In genomic region chr16:17367932-17368331, GRCh38 we compare ENCODE assay signal across 9 cellular contexts.
DNase-seq lines count a peak whose midpoint lies in the region; ATAC-seq and TF ChIP-seq lines count a peak whose summit lies in the region.
"Had no signal": no experiment of that assay in that cellular context is flagged by ENCODE, and none has a peak within 500 bp of the region (broad histone marks: within the 10 kb centered on the region; RNA-seq: fewer than 3 reads in every experiment).

No MANE protein-coding gene starts in this region.

- H3K27me3 Mint-ChIP-seq in osteocyte (ENCODE audit: unreplicated experiment) = no peaks in the 10 kb centered on the region

- no peak for ATAC-seq in GM21825 (IDR thresholded peaks at IDR 0.05; ENCODE audit: unreplicated experiment)
- no peak for ATAC-seq in GM21786 (IDR thresholded peaks at IDR 0.05; ENCODE audit: unreplicated experiment)

- no peaks in the 10 kb centered on the region; the same call in 1 of the 2 replicates for H3K9me3 ChIP-seq in HAP-1

- no peak overlapping the region for H3K27ac Mint-ChIP-seq in osteocyte (ENCODE audit: unreplicated experiment)

- H3K27me3 ChIP-seq in HAP-1 (ENCODE audit: low read depth) = no peaks in the 10 kb centered on the region

- no peaks in the 10 kb centered on the region for H3K9me3 Mint-ChIP-seq in osteocyte (ENCODE audit: unreplicated experiment)

- TF ChIP-seq CTCF in choroid plexus epithelial cell (conservative IDR thresholded peaks at IDR 0.05; ENCODE audit: low read depth, low read length) (no peak), osteocyte (IDR thresholded peaks at IDR 0.05) (peak; percentile 25)

- DNase-seq in EH (ENCODE audit: low read depth) (peak; percentile 87), NCI-H510A (lab: John Stamatoyannopoulos, UW) (peak; percentile 38), choroid plexus epithelial cell (ENCODE audit: low read depth) (peak; percentile 39), osteocyte (ENCODE audit: extremely low spot score, unreplicated experiment) (no peak), HAP-1 (ENCODE audit: low spot score in 2 of 2) (no peak), SW 1271 (lab: John Stamatoyannopoulos, UW) (no peak)
- DNase-seq: NCI-H1092 had no signal

- in situ Hi-C loops in HAP-1 (cut with MboI; ENCODE audit: low sequenced_read_pairs) = no loop called here

- no peaks in the 10 kb centered on the region for H3K4me1 ChIP-seq in HAP-1

- peaks cover 45% of the 10 kb centered on the region for H3K4me1 Mint-ChIP-seq in osteocyte (ENCODE audit: unreplicated experiment)

- H3K4me3 Mint-ChIP-seq in osteocyte (ENCODE audit: unreplicated experiment) = no peak overlapping the region

- no peaks in the 10 kb centered on the region for H3K36me3 Mint-ChIP-seq in osteocyte (ENCODE audit: unreplicated experiment)

- no peaks in the 10 kb centered on the region for H3K36me3 ChIP-seq in HAP-1 (replicated peaks)

- no peak overlapping the region for H3K4me3 ChIP-seq in choroid plexus epithelial cell (ENCODE audit: low read depth, low read length)
- H3K4me3 ChIP-seq in HAP-1 = no peak overlapping the region

Comparison
In these comparisons a context has a peak if more than half of its experiments do, and no peak if none do; other contexts are left out.
1. DNase-seq: peak in EH (single experiment), NCI-H510A (single experiment) and choroid plexus epithelial cell (single experiment); none in osteocyte (single experiment), HAP-1 (0 of 2) and SW 1271 (0 of 2).